38 cellular contexts compared by ENCODE assay signal in genomic region chr1:229846351-229846750, GRCh38.
"Had no signal": no experiment of that assay in that cellular context is flagged by ENCODE, and none has a peak within 500 bp of the region (broad histone marks: within the 10 kb centered on the region; RNA-seq: fewer than 3 reads in every experiment).

No MANE protein-coding gene starts in this region.

- H3K36me3 ChIP-seq: adrenal gland, cardiac muscle cell, gastrocnemius medialis, heart left ventricle had no signal

- ATAC-seq: activated CD4-positive, alpha-beta T cell treated with anti-CD3 and anti-CD28 coated beads for 36 hours; activated CD8-positive, alpha-beta memory T cell treated with anti-CD3 and anti-CD28 coated beads, Interleukin-2, amount 10 ng/mL, durations not matched to agents 7 days and 5 days; activated CD8-positive, alpha-beta T cell treated with anti-CD3 and anti-CD28 coated beads, Interleukin-2, amount 10 ng/mL, durations not matched to agents 7 days and 5 days; activated naive CD8-positive, alpha-beta T cell treated with anti-CD3 and anti-CD28 coated beads, Interleukin-2, amount 50 U/mL, for 24 hours; body of pancreas; esophagus mucosa; foreskin keratinocyte; gastrocnemius medialis; heart left ventricle; T-helper 17 cell had no signal

- H3K4me3 ChIP-seq: adrenal gland, body of pancreas, cardiac muscle cell, coronary artery, dorsolateral prefrontal cortex, gastrocnemius medialis, heart left ventricle had no signal

- H3K27ac ChIP-seq: adrenal gland, body of pancreas, cardiac muscle cell, coronary artery, dorsolateral prefrontal cortex, foreskin keratinocyte, heart left ventricle had no signal

- H3K9me3 Mint-ChIP-seq: activated CD4-positive, alpha-beta memory T cell treated with anti-CD3 and anti-CD28 coated beads for 36 hours; activated CD4-positive, alpha-beta T cell treated with anti-CD3 and anti-CD28 coated beads, Interleukin-2, amount 10 ng/mL, durations not matched to agents 24 days and 14 days; activated naive CD4-positive, alpha-beta T cell treated with anti-CD3 and anti-CD28 coated beads for 36 hours; activated naive CD4-positive, alpha-beta T cell treated with anti-CD3 and anti-CD28 coated beads, Interleukin-2, amount 50 U/mL, for 24 hours; activated naive CD8-positive, alpha-beta T cell treated with anti-CD3 and anti-CD28 coated beads for 36 hours; activated naive CD8-positive, alpha-beta T cell treated with anti-CD3 and anti-CD28 coated beads, Interleukin-2, amount 50 U/mL, for 24 hours; activated T-helper 1 cell treated with anti-CD3 and anti-CD28 coated beads, Interleukin-12 subunit alpha, Interleukin-12 subunit beta, Interleukin-2, Interleukin-4 antibody, amounts not matched to agents 30 ng/mL and 10 ng/mL and 1 ng/mL, durations not matched to agents 14 hours and 24 hours and 36 hours; activated T-helper 2 cell treated with anti-CD3 and anti-CD28 coated beads, Interferon-gamma antibody, Interleukin-2, Interleukin-4, amounts not matched to agents 10 μg/mL and 5 μg/mL and 100 μg/mL, durations not matched to agents 14 hours and 24 hours and 36 hours; dendritic cell treated with granulocyte-macrophage colony-stimulating factor and Interleukin-4, amounts not matched to agents 40 ng/mL and 50 ng/mL, for 4 days; endodermal cell; T-helper 2 cell treated with Interferon-gamma antibody and Interleukin-4, amounts not matched to agents 5 μg/mL and 100 μg/mL, for 36 hours had no signal

- H3K4me1 Mint-ChIP-seq: activated CD4-positive, alpha-beta T cell treated with anti-CD3 and anti-CD28 coated beads for 36 hours; activated CD4-positive, alpha-beta T cell treated with anti-CD3 and anti-CD28 coated beads, Interleukin-2, amount 10 ng/mL, durations not matched to agents 24 days and 14 days; activated CD8-positive, alpha-beta memory T cell treated with anti-CD3 and anti-CD28 coated beads, Interleukin-2, amount 10 ng/mL, durations not matched to agents 7 days and 5 days; activated naive CD4-positive, alpha-beta T cell treated with anti-CD3 and anti-CD28 coated beads, Interleukin-2, amount 50 U/mL, for 24 hours; activated naive CD8-positive, alpha-beta T cell treated with anti-CD3 and anti-CD28 coated beads, Interleukin-2, amount 50 U/mL, for 24 hours; endodermal cell had no signal

- H3K36me3 Mint-ChIP-seq: activated CD4-positive, alpha-beta memory T cell treated with anti-CD3 and anti-CD28 coated beads for 36 hours; activated CD8-positive, alpha-beta memory T cell treated with anti-CD3 and anti-CD28 coated beads, Interleukin-2, amount 10 ng/mL, durations not matched to agents 7 days and 5 days; activated naive CD4-positive, alpha-beta T cell treated with anti-CD3 and anti-CD28 coated beads, Interleukin-2, amount 50 U/mL, for 24 hours; activated naive CD8-positive, alpha-beta T cell treated with anti-CD3 and anti-CD28 coated beads for 36 hours had no signal

- H3K4me3 Mint-ChIP-seq: activated CD4-positive, alpha-beta memory T cell treated with anti-CD3 and anti-CD28 coated beads for 36 hours; activated CD4-positive, alpha-beta T cell treated with anti-CD3 and anti-CD28 coated beads for 36 hours; activated CD4-positive, alpha-beta T cell treated with anti-CD3 and anti-CD28 coated beads, Interleukin-2, amount 10 ng/mL, durations not matched to agents 24 days and 14 days; activated CD8-positive, alpha-beta memory T cell treated with anti-CD3 and anti-CD28 coated beads, Interleukin-2, amount 10 ng/mL, durations not matched to agents 7 days and 5 days; activated CD8-positive, alpha-beta T cell treated with anti-CD3 and anti-CD28 coated beads, Interleukin-2, amount 10 ng/mL, durations not matched to agents 7 days and 5 days; activated naive CD4-positive, alpha-beta T cell treated with anti-CD3 and anti-CD28 coated beads for 36 hours; activated naive CD4-positive, alpha-beta T cell treated with anti-CD3 and anti-CD28 coated beads, Interleukin-2, amount 50 U/mL, for 24 hours; activated naive CD8-positive, alpha-beta T cell treated with anti-CD3 and anti-CD28 coated beads for 36 hours; activated naive CD8-positive, alpha-beta T cell treated with anti-CD3 and anti-CD28 coated beads, Interleukin-2, amount 50 U/mL, for 24 hours; activated T-helper 1 cell treated with anti-CD3 and anti-CD28 coated beads, Interleukin-12 subunit alpha, Interleukin-12 subunit beta, Interleukin-2, Interleukin-4 antibody, amounts not matched to agents 30 ng/mL and 10 ng/mL and 1 ng/mL, durations not matched to agents 14 hours and 24 hours and 36 hours; dendritic cell treated with granulocyte-macrophage colony-stimulating factor and Interleukin-4, amounts not matched to agents 40 ng/mL and 50 ng/mL, for 4 days; endodermal cell; T-helper 17 cell; T-helper 2 cell treated with Interferon-gamma antibody and Interleukin-4, amounts not matched to agents 5 μg/mL and 100 μg/mL, for 36 hours had no signal

- DNase-seq: activated CD4-positive, alpha-beta memory T cell treated with anti-CD3 and anti-CD28 coated beads for 36 hours; activated CD4-positive, alpha-beta T cell treated with anti-CD3 and anti-CD28 coated beads for 36 hours; activated CD4-positive, alpha-beta T cell treated with anti-CD3 and anti-CD28 coated beads, Interleukin-2, amount 10 ng/mL, durations not matched to agents 24 days and 14 days; activated CD4-positive, CD25-positive, alpha-beta regulatory T cell; activated CD4-positive, CD25-positive, alpha-beta regulatory T cell treated with anti-CD3 and anti-CD28 coated beads, Interleukin-2, amount 50 U/mL, for 72 hours; activated CD8-positive, alpha-beta memory T cell treated with anti-CD3 and anti-CD28 coated beads, Interleukin-2, amount 10 ng/mL, durations not matched to agents 7 days and 5 days; activated CD8-positive, alpha-beta memory T cell treated with anti-CD3 and anti-CD28 coated beads, Interleukin-2, amount 50 U/mL, for 4 hours; activated CD8-positive, alpha-beta T cell treated with anti-CD3 and anti-CD28 coated beads, Interleukin-2, amount 10 ng/mL, durations not matched to agents 7 days and 5 days; activated effector memory CD4-positive, alpha-beta T cell treated with anti-CD3 and anti-CD28 coated beads, Interleukin-2, amount 50 U/mL, for 16 hours; activated naive CD4-positive, alpha-beta T cell treated with anti-CD3 and anti-CD28 coated beads for 36 hours; activated naive CD8-positive, alpha-beta T cell treated with anti-CD3 and anti-CD28 coated beads for 36 hours; activated naive CD8-positive, alpha-beta T cell treated with anti-CD3 and anti-CD28 coated beads, Interleukin-2, amount 50 U/mL, for 24 hours; activated T-cell treated with anti-CD3 and anti-CD28 coated beads, Interleukin-2, amount 50 U/mL, for 1 hour; activated T-cell treated with anti-CD3 and anti-CD28 coated beads, Interleukin-2, amount 50 U/mL, for 48 hours; adrenal gland; amygdala; aorta; body of pancreas; central memory CD4-positive, alpha-beta T cell; cerebellar nuclear complex; dorsolateral prefrontal cortex; effector memory CD4-positive, alpha-beta T cell; endodermal cell; foreskin keratinocyte; gastrocnemius medialis; glutamatergic neuron; heart left ventricle; T-helper 1 cell; T-helper 17 cell; T1000 had no signal

- H3K9me3 ChIP-seq: adrenal gland, body of pancreas, gastrocnemius medialis, heart left ventricle had no signal

- H3K27me3 ChIP-seq: adrenal gland, body of pancreas, cardiac muscle cell, gastrocnemius medialis, heart left ventricle had no signal

- H3K27ac Mint-ChIP-seq: activated CD4-positive, alpha-beta memory T cell treated with anti-CD3 and anti-CD28 coated beads for 36 hours; activated CD4-positive, alpha-beta T cell treated with anti-CD3 and anti-CD28 coated beads for 36 hours; activated CD4-positive, alpha-beta T cell treated with anti-CD3 and anti-CD28 coated beads, Interleukin-2, amount 10 ng/mL, durations not matched to agents 24 days and 14 days; activated CD8-positive, alpha-beta memory T cell treated with anti-CD3 and anti-CD28 coated beads, Interleukin-2, amount 10 ng/mL, durations not matched to agents 7 days and 5 days; activated CD8-positive, alpha-beta T cell treated with anti-CD3 and anti-CD28 coated beads, Interleukin-2, amount 10 ng/mL, durations not matched to agents 7 days and 5 days; activated naive CD4-positive, alpha-beta T cell treated with anti-CD3 and anti-CD28 coated beads for 36 hours; activated naive CD4-positive, alpha-beta T cell treated with anti-CD3 and anti-CD28 coated beads, Interleukin-2, amount 50 U/mL, for 24 hours; activated naive CD8-positive, alpha-beta T cell treated with anti-CD3 and anti-CD28 coated beads for 36 hours; activated naive CD8-positive, alpha-beta T cell treated with anti-CD3 and anti-CD28 coated beads, Interleukin-2, amount 50 U/mL, for 24 hours; activated T-helper 1 cell treated with anti-CD3 and anti-CD28 coated beads, Interleukin-12 subunit alpha, Interleukin-12 subunit beta, Interleukin-2, Interleukin-4 antibody, amounts not matched to agents 30 ng/mL and 10 ng/mL and 1 ng/mL, durations not matched to agents 14 hours and 24 hours and 36 hours; activated T-helper 2 cell treated with anti-CD3 and anti-CD28 coated beads, Interferon-gamma antibody, Interleukin-2, Interleukin-4, amounts not matched to agents 10 μg/mL and 5 μg/mL and 100 μg/mL, durations not matched to agents 14 hours and 24 hours and 36 hours; dendritic cell treated with granulocyte-macrophage colony-stimulating factor and Interleukin-4, amounts not matched to agents 40 ng/mL and 50 ng/mL, for 4 days; endodermal cell; T-helper 17 cell; T-helper 2 cell treated with Interferon-gamma antibody and Interleukin-4, amounts not matched to agents 5 μg/mL and 100 μg/mL, for 36 hours had no signal
